Comparison of ENCODE assay signal across 17 cellular contexts in genomic region chr13:24281188-24282008, GRCh38. TPM values are rescaled to one million over a fixed set of nuclear protein-coding genes. Genes with fewer than 3 reads are reported as not detected.
DNase-seq lines count a peak whose midpoint lies in the region; ATAC-seq and TF ChIP-seq lines count a peak whose summit lies in the region.
"Had no signal": no experiment of that assay in that cellular context is flagged by ENCODE, and none has a peak within 500 bp of the region (broad histone marks: within the 10 kb centered on the region; RNA-seq: fewer than 3 reads in every experiment).

No MANE protein-coding gene starts in this region.

- H3K27me3 ChIP-seq in left lung, result no peaks in the 10 kb centered on the region
- H3K27me3 ChIP-seq: ovary, thyroid gland had no signal

- peaks cover 0 to 59% of the 10 kb centered on the region in 2 donors for H3K4me1 ChIP-seq in left lung

- peaks cover 0 to 42% of the 10 kb centered on the region in 2 donors for H3K36me3 ChIP-seq in left lung
- H3K36me3 ChIP-seq: ovary had no signal

- no peak for TF ChIP-seq CTCF in activated B cell treated with CpG ODN at 0.5 μM for 24 hours (IDR thresholded peaks at IDR 0.05)
- TF ChIP-seq CTCF in left lung (IDR thresholded peaks at IDR 0.05), result no peak

- H3K27ac ChIP-seq in left lung, result peak overlapping the region in 1 of 2 donors; percentile 74
- H3K27ac ChIP-seq: thyroid gland had no signal

- H3K27ac Mint-ChIP-seq in activated T-cell treated with anti-CD3 and anti-CD28 coated beads, Interleukin-2, amount 50 U/mL, for 24 hours, result peak overlapping the region; percentile 88
- H3K27ac Mint-ChIP-seq in activated B cell treated with CpG ODN at 0.5 μM for 24 hours, result peak overlapping the region; percentile 75

- no peak overlapping the region for H3K4me3 Mint-ChIP-seq in activated T-cell treated with anti-CD3 and anti-CD28 coated beads, Interleukin-2, amount 50 U/mL, for 24 hours
- H3K4me3 Mint-ChIP-seq in activated B cell treated with CpG ODN at 0.5 μM for 24 hours, result no peak overlapping the region

- POLR2A ChIA-PET in activated B cell treated with CpG ODN at 0.5 μM for 24 hours (lab: Charles Lee), result interaction anchor here (0.7 to 1.1 kb wide), 2 partner anchors 14 to 16 kb away, joined by 3 read pairs; no protein-coding TSS in a partner anchor

- ATAC-seq in activated B cell treated with CpG ODN at 0.5 μM for 24 hours (ENCODE audit: low read depth) (no peak), left lung (peak; percentile 8), HG03565 (IDR thresholded peaks at IDR 0.05; ENCODE audit: unreplicated experiment) (no peak)
- ATAC-seq in stimulated activated naive CD8-positive, alpha-beta T cell treated with anti-CD3 and anti-CD28 coated beads, Interleukin-15, Interleukin-2, amounts not matched to agents 100 U/mL and 50 U/mL, for 24 hours, result peak; percentile 51

- CTCF ChIA-PET in activated B cell treated with CpG ODN at 0.5 μM for 24 hours (lab: Charles Lee), result interaction anchor here (1.5 kb wide), 1 partner anchor 11 kb away, joined by 3 read pairs; no protein-coding TSS in a partner anchor

- H3K36me3 Mint-ChIP-seq in activated T-cell treated with anti-CD3 and anti-CD28 coated beads, Interleukin-2, amount 50 U/mL, for 24 hours (ENCODE audit: low read depth), result peaks cover 87% of the 10 kb centered on the region
- peaks cover 17% of the 10 kb centered on the region for H3K36me3 Mint-ChIP-seq in activated B cell treated with CpG ODN at 0.5 μM for 24 hours (ENCODE audit: low read depth)

- H3K9me3 ChIP-seq in left lung, result no peaks in the 10 kb centered on the region
- H3K9me3 ChIP-seq: ovary, thyroid gland had no signal

- no peak for DNase-seq in activated T-cell treated with anti-CD3 and anti-CD28 coated beads, Interleukin-2, amount 50 U/mL, for 24 hours
- no peak for DNase-seq in activated T-cell treated with anti-CD3 and anti-CD28 coated beads, Interleukin-2, amount 50 U/mL, for 48 hours
- DNase-seq in activated B cell treated with CpG ODN at 0.5 μM for 24 hours (no peak), left lung (no peak), HCEC 1CT (no peak), erythroblast (lab: John Stamatoyannopoulos, UW) (no peak)
- DNase-seq in stimulated activated naive CD8-positive, alpha-beta T cell treated with anti-CD3 and anti-CD28 coated beads, Interleukin-15, Interleukin-2, amounts not matched to agents 100 U/mL and 50 U/mL, for 24 hours, result no peak
- DNase-seq: activated CD8-positive, alpha-beta memory T cell treated with anti-CD3 and anti-CD28 coated beads, Interleukin-2, amount 50 U/mL, for 4 hours; dermis blood vessel endothelial cell; Karpas-422; NCI-H526; stimulated activated CD4-positive, alpha-beta T cell treated with anti-CD3 and anti-CD28 coated beads, Interleukin-15, amount 100 ng/mL, for 24 hours; thyroid gland had no signal

- H3K27me3 Mint-ChIP-seq in activated T-cell treated with anti-CD3 and anti-CD28 coated beads, Interleukin-2, amount 50 U/mL, for 24 hours, result no peaks in the 10 kb centered on the region
- no peaks in the 10 kb centered on the region for H3K27me3 Mint-ChIP-seq in activated B cell treated with CpG ODN at 0.5 μM for 24 hours

- intact Hi-C loops in activated B cell treated with CpG ODN at 0.5 μM for 24 hours (cut with micrococcal nuclease), result no loop called here
- intact Hi-C loops in left lung (cut with DNase I), result no loop called here

- peaks cover 61% of the 10 kb centered on the region for H3K4me1 Mint-ChIP-seq in activated T-cell treated with anti-CD3 and anti-CD28 coated beads, Interleukin-2, amount 50 U/mL, for 24 hours (ENCODE audit: low read depth)
- H3K4me1 Mint-ChIP-seq in activated B cell treated with CpG ODN at 0.5 μM for 24 hours, result peaks cover 20% of the 10 kb centered on the region

- no peaks in the 10 kb centered on the region for H3K9me3 Mint-ChIP-seq in activated T-cell treated with anti-CD3 and anti-CD28 coated beads, Interleukin-2, amount 50 U/mL, for 24 hours
- H3K9me3 Mint-ChIP-seq in activated B cell treated with CpG ODN at 0.5 μM for 24 hours, result no peaks in the 10 kb centered on the region

- H3K4me3 ChIP-seq in left lung, result no peak overlapping the region
- H3K4me3 ChIP-seq: ovary, thyroid gland had no signal

- TF ChIP-seq POLR2A in erythroblast (IDR thresholded peaks at IDR 0.05; ENCODE audit: low read length), result no peak

RNA-seq across cellular contexts. Expression of gene C1QTNF9, which starts 28.0 kb away (rescaled TPM):
- total RNA-seq in activated B cell treated with CpG ODN at 0.5 μM for 24 hours, result not detected in 2 replicates
- under 1 TPM in 1 of 2 donors, not detected in 1; 0.18 TPM for total RNA-seq in left lung
- total RNA-seq: dermis blood vessel endothelial cell, lung microvascular endothelial cell, RPMI7951, thyroid gland had no signal

Comparison
In these comparisons a context has a peak if more than half of its experiments do, and no peak if none do; other contexts are left out.
1. ATAC-seq: peak in left lung (single experiment) and stimulated activated naive CD8-positive, alpha-beta T cell treated with anti-CD3 and anti-CD28 coated beads, Interleukin-15, Interleukin-2, amounts not matched to agents 100 U/mL and 50 U/mL, for 24 hours (single experiment); none in activated B cell treated with CpG ODN at 0.5 μM for 24 hours (single experiment) and HG03565 (single experiment).